ENCODE assay signal across 15 cellular contexts in genomic region chr2:64568836-64569235, GRCh38. TPM values are rescaled to one million over a fixed set of nuclear protein-coding genes. Genes with fewer than 3 reads are reported as not detected.
DNase-seq lines count a peak whose midpoint lies in the region; ATAC-seq and TF ChIP-seq lines count a peak whose summit lies in the region.
"Had no signal": no experiment of that assay in that cellular context is flagged by ENCODE, and none has a peak within 500 bp of the region (broad histone marks: within the 10 kb centered on the region; RNA-seq: fewer than 3 reads in every experiment).

No MANE protein-coding gene starts in this region.

- TF ChIP-seq CTCF in IMR-90 (conservative IDR thresholded peaks at IDR 0.05; ENCODE audit: low read depth, low read length) (no peak), GM13977 (IDR thresholded peaks at IDR 0.05; ENCODE audit: extremely low read depth, insufficient read depth, missing control alignments) (no peak)

- H3K27me3 ChIP-seq in IMR-90 (ENCODE audit: control insufficient read depth, insufficient read depth, low read length) = no peaks in the 10 kb centered on the region

- H3K4me1 Mint-ChIP-seq in activated T-cell treated with anti-CD3 and anti-CD28 coated beads, Interleukin-2, amount 50 U/mL, for 72 hours (ENCODE audit: low read depth) = peaks cover 14% of the 10 kb centered on the region

- H4K20me1 ChIP-seq in IMR-90 (ENCODE audit: insufficient read depth, low read length) = no peaks in the 10 kb centered on the region; the same call in 1 of the 2 replicates

- no CpG with 5 or more reads among the region's 7 CpGs for WGBS in IMR-90 (ENCODE audit: extremely low coverage in 2 of 2, insufficient read length in 1 of 2), 2 experiments

- H3K4me2 ChIP-seq in IMR-90 (ENCODE audit: low read depth, low read length) = no peak overlapping the region

- H3K27me3 Mint-ChIP-seq in activated T-cell treated with anti-CD3 and anti-CD28 coated beads, Interleukin-2, amount 50 U/mL, for 72 hours (ENCODE audit: low read depth) = no peaks in the 10 kb centered on the region
- H3K27me3 Mint-ChIP-seq: CD8-positive, alpha-beta memory T cell had no signal

- H3K4me3 Mint-ChIP-seq in activated T-cell treated with anti-CD3 and anti-CD28 coated beads, Interleukin-2, amount 50 U/mL, for 72 hours = no peak overlapping the region
- H3K4me3 Mint-ChIP-seq: CD14-positive monocyte; CD8-positive, alpha-beta memory T cell had no signal

- H2BK5ac ChIP-seq in IMR-90 (ENCODE audit: low read depth, low read length, poor library complexity, severe bottlenecking) = no peak overlapping the region

- no peak overlapping the region for H2AFZ ChIP-seq in IMR-90 (replicated peaks; ENCODE audit: low read length, poor library complexity)

- no peak for ATAC-seq in activated T-cell treated with anti-CD3 and anti-CD28 coated beads, Interleukin-2, amount 50 U/mL, for 72 hours (replicated peaks in 1 of 2)
- ATAC-seq in IMR-90 (ENCODE audit: low read depth) (no peak), HG02884 (IDR thresholded peaks at IDR 0.05; ENCODE audit: unreplicated experiment) (no peak)

- H3K36me3 ChIP-seq in IMR-90 (ENCODE audit: control insufficient read depth, insufficient read depth, low read length) = peaks cover 3% of the 10 kb centered on the region

- H3K4me3 ChIP-seq in IMR-90 (ENCODE audit: insufficient read depth, low read depth, low read length) = no peak overlapping the region

- no peak overlapping the region for H3K18ac ChIP-seq in IMR-90 (ENCODE audit: low read depth, low read length)

- H4K5ac ChIP-seq in IMR-90 (ENCODE audit: low read depth, low read length) = no peak overlapping the region

- intact Hi-C loops in IMR-90 (cut with micrococcal nuclease) = no loop called here

- H2BK120ac ChIP-seq in IMR-90 (ENCODE audit: low read depth, low read length) = no peak overlapping the region

- in situ Hi-C loops in IMR-90 (cut with MboI; ENCODE audit: low sequenced_read_pairs) = no loop called here
- in situ Hi-C loops in GM13977 (cut with MboI; ENCODE audit: low pct_unique_long_range_greater_than_20kb, low sequenced_read_pairs, unreplicated experiment) = no loop called here

- H2AK5ac ChIP-seq in IMR-90 (ENCODE audit: low read depth, low read length) = no peak overlapping the region

- no peaks in the 10 kb centered on the region for H3K4me1 ChIP-seq in IMR-90 (ENCODE audit: control insufficient read depth, insufficient read depth, low read length)
- H3K4me1 ChIP-seq: Caco-2 had no signal

- BruUV-seq in IMR-90 (replicated peaks; lab: Mats Ljungman, UMichigan) = no TSS peak

- H3K23ac ChIP-seq in IMR-90 (ENCODE audit: low read depth, low read length) = no peak overlapping the region

- H4K91ac ChIP-seq in IMR-90 (ENCODE audit: insufficient read depth, low read depth, low read length) = no peak overlapping the region

- dilution Hi-C loops in IMR-90 (cut with HindIII; ENCODE audit: low sequenced_read_pairs, unreplicated experiment) = no loop called here

- peaks cover 0 to 3% of the 10 kb centered on the region in 2 experiments; a peak in 1 of 4 replicates for H3K79me1 ChIP-seq in IMR-90 (ENCODE audit: low read depth in 1 of 2, low read length in 2 of 2)

- H3K14ac ChIP-seq in IMR-90 (replicated peaks; ENCODE audit: low read depth, low read length) = no peak overlapping the region

- peak overlapping the region; percentile 15 for H3K27ac Mint-ChIP-seq in activated T-cell treated with anti-CD3 and anti-CD28 coated beads, Interleukin-2, amount 50 U/mL, for 72 hours

- H2BK20ac ChIP-seq in IMR-90 (ENCODE audit: low read depth, low read length) = no peak overlapping the region

- peaks cover 0 to 8% of the 10 kb centered on the region in 2 donors for H3K36me3 Mint-ChIP-seq in activated T-cell treated with anti-CD3 and anti-CD28 coated beads, Interleukin-2, amount 50 U/mL, for 72 hours (ENCODE audit: insufficient read depth in 2 of 2)

- no peak for DNase-seq in activated T-cell treated with anti-CD3 and anti-CD28 coated beads, Interleukin-2, amount 50 U/mL, for 72 hours
- DNase-seq in activated T-cell treated with anti-CD3 and anti-CD28 coated beads for 4 hours (no peak), IMR-90 (peak; percentile 3), iris pigment epithelial cell (ENCODE audit: low read depth) (peak; percentile 55), renal cortical epithelial cell (ENCODE audit: low read depth) (peak; percentile 22), NCI-H82 treated with DMSO at 0.1 percent for 48 hours (lab: John Stamatoyannopoulos, UW; ENCODE audit: unreplicated experiment) (no peak), GM13977 (ENCODE audit: low spot score) (no peak)
- DNase-seq: Caco-2; CD8-positive, alpha-beta memory T cell; DND-41; GF-D8; H7 had no signal

- no peak overlapping the region for H3K9ac ChIP-seq in IMR-90 (ENCODE audit: low read depth, low read length)

- no peaks in the 10 kb centered on the region for H3K9me1 ChIP-seq in IMR-90 (ENCODE audit: insufficient read depth, low read length)

- TF ChIP-seq RAD21 in IMR-90 (IDR thresholded peaks at IDR 0.05; ENCODE audit: low read length) = no peak

- no peak overlapping the region for H3K56ac ChIP-seq in IMR-90 (ENCODE audit: extremely low read depth, insufficient read depth, low read length)

- POLR2A ChIA-PET in IMR-90 (lab: Charles Lee; ENCODE audit: unreplicated experiment) = no interaction called here

- H3K9me3 Mint-ChIP-seq in activated T-cell treated with anti-CD3 and anti-CD28 coated beads, Interleukin-2, amount 50 U/mL, for 72 hours = no peaks in the 10 kb centered on the region
- H3K9me3 Mint-ChIP-seq: CD14-positive monocyte; CD8-positive, alpha-beta memory T cell had no signal

- CTCF ChIA-PET in IMR-90 (lab: Yijun Ruan, JAX) = interaction anchor here (0.7 kb wide), 1 partner anchor 46 kb away, joined by 3 read pairs; no protein-coding TSS in a partner anchor

- H3K9me3 ChIP-seq in IMR-90 (ENCODE audit: control insufficient read depth, insufficient read depth, low read length) = no peaks in the 10 kb centered on the region
- H3K9me3 ChIP-seq: Caco-2 had no signal

- no peak overlapping the region for H3K4ac ChIP-seq in IMR-90 (ENCODE audit: low read depth, low read length)

- no peak overlapping the region for H4K8ac ChIP-seq in IMR-90 (ENCODE audit: low read depth in 2 of 2, low read length in 2 of 2)

- TF ChIP-seq POLR2A in IMR-90 (IDR thresholded peaks at IDR 0.05; ENCODE audit: low read depth, low read length) = no peak

- H3K27ac ChIP-seq in IMR-90 (ENCODE audit: insufficient read depth, low read length) = no peak overlapping the region
- H3K27ac ChIP-seq: 22Rv1 had no signal

- H2AK9ac ChIP-seq in IMR-90 (replicated peaks; ENCODE audit: low read depth, low read length, poor library complexity) = no peak overlapping the region

- no peak overlapping the region for H2BK15ac ChIP-seq in IMR-90 (ENCODE audit: low read depth, low read length)

TF ChIP-seq in IMR-90, 13 proteins besides CTCF, POLR2A, EP300 and RAD21:
- TF ChIP-seq RFX5 (IDR thresholded peaks at IDR 0.05; ENCODE audit: low read depth, low read length) (no peak), ELK1 (IDR thresholded peaks at IDR 0.05; ENCODE audit: borderline replicate concordance, low read depth, low read length) (no peak), MAZ (IDR thresholded peaks at IDR 0.05; ENCODE audit: borderline replicate concordance, low read depth, low read length) (no peak), SMC3 (IDR thresholded peaks at IDR 0.05; ENCODE audit: low read depth, low read length) (no peak), MXI1 (IDR thresholded peaks at IDR 0.05; ENCODE audit: borderline replicate concordance, low read depth, low read length) (no peak), MAFK (IDR thresholded peaks at IDR 0.05; ENCODE audit: low read depth, low read length) (no peak), CHD1 (IDR thresholded peaks at IDR 0.05; ENCODE audit: low read depth, low read length) (no peak)
- TF ChIP-seq, protein P1, sequence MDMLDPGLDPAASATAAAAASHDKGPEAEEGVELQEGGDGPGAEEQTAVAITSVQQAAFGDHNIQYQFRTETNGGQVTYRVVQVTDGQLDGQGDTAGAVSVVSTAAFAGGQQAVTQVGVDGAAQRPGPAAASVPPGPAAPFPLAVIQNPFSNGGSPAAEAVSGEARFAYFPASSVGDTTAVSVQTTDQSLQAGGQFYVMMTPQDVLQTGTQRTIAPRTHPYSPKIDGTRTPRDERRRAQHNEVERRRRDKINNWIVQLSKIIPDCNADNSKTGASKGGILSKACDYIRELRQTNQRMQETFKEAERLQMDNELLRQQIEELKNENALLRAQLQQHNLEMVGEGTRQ (IDR thresholded peaks at IDR 0.05; ENCODE audit: low read depth, low read length) = no peak

RNA-seq across cellular contexts. Expression of gene AFTPH, which starts 44.7 kb away (rescaled TPM):
- total RNA-seq in activated T-cell treated with anti-CD3 and anti-CD28 coated beads, Interleukin-2, amount 50 U/mL, for 72 hours = 10 to 100 TPM; 47.1 to 48.2 TPM
- total RNA-seq in IMR-90 (2012; rRNA removed) (19.9 and 21.9 TPM in 2 replicates), renal cortical epithelial cell (53.8 and 67.2 TPM in 2 replicates)
- 8.2 and 9.4 TPM in 2 replicates for polyA plus RNA-seq in IMR-90 (2012; rRNA removed)
- polyA plus RNA-seq in IMR-90 (2012; cell fraction: cytosol; rRNA removed) = 2.1 and 3.5 TPM in 2 replicates
- 0.87 and 7.1 TPM in 2 replicates for polyA plus RNA-seq in IMR-90 (2012; cell fraction: nucleus; rRNA removed; ENCODE audit: low replicate concordance)

Comparison
In these comparisons a context has a peak if more than half of its experiments do, and no peak if none do; other contexts are left out.
1. DNase-seq: peak in IMR-90 (single experiment), iris pigment epithelial cell (single experiment) and renal cortical epithelial cell (single experiment); none in activated T-cell treated with anti-CD3 and anti-CD28 coated beads, Interleukin-2, amount 50 U/mL, for 72 hours (0 of 2), activated T-cell treated with anti-CD3 and anti-CD28 coated beads for 4 hours (single experiment), NCI-H82 treated with DMSO at 0.1 percent for 48 hours (single experiment) and GM13977 (single experiment).